In the genomic region with DNA sequence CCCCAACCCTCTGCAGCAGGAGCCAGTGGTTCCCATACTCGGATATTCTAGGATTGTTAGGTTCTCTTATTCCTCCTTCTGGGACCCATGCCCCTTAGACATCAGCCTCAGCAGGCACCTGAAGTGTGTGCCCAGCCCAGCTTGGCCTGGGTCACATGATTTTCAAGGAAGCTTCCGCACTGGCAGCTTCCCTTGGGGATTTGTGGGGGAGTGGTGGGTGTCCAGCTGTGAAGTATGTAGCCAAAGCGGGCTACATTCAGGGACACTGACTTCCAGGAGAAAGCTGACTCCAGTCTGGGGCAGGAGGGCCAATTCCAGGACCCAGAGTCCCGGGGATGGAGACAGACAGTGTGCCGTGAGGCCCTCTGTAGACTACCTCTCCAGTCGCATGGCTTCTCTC, we compare ENCODE assay signal across 8 cellular contexts. TPM values are rescaled to one million over a fixed set of nuclear protein-coding genes. Genes with fewer than 3 reads are reported as not detected.
DNase-seq lines count a peak whose midpoint lies in the region; ATAC-seq and TF ChIP-seq lines count a peak whose summit lies in the region.

No MANE protein-coding gene starts in this region.

- H3K4me1 ChIP-seq in tibial nerve, result peaks cover 7 to 69% (median 57%) of the 10 kb centered on the region in 4 donors

- TF ChIP-seq CTCF in GM06990 (IDR thresholded peaks at IDR 0.05; ENCODE audit: insufficient read depth, low read length, poor library complexity, severe bottlenecking) (no peak), tibial nerve (IDR thresholded peaks at IDR 0.05) (no peak)

- no peak for ATAC-seq in activated CD4-positive, CD25-positive, alpha-beta regulatory T cell treated with anti-CD3 and anti-CD28 coated beads, Interleukin-2, amount 50 U/mL, for 24 hours
- no peak for ATAC-seq in GM21528 (IDR thresholded peaks at IDR 0.05; ENCODE audit: low FRiP score, unreplicated experiment)

- H3K27me3 ChIP-seq in GM06990 (replicated peaks; ENCODE audit: control insufficient read depth, insufficient read depth, low read length), result no peaks in the 10 kb centered on the region
- no peaks in the 10 kb centered on the region for H3K27me3 ChIP-seq in tibial nerve

- TF ChIP-seq EP300 in tibial nerve (IDR thresholded peaks at IDR 0.05), result peak in 1 of 2 donors; percentile 25

- DNase-seq in GM06990 (ENCODE audit: extremely low read depth, insufficient read length), result peak; percentile 34
- DNase-seq in NCI-H82 treated with DMSO at 0.1 percent for 48 hours (lab: John Stamatoyannopoulos, UW; ENCODE audit: unreplicated experiment), result peak; percentile 16
- peak; percentile 12 for DNase-seq in central memory CD4-positive, alpha-beta T cell
- peak; percentile 67 for DNase-seq in medulla oblongata (ENCODE audit: extremely low spot score)
- peak in 1 of 2 donors; percentile 17 for DNase-seq in tibial nerve (ENCODE audit: low spot score in 2 of 2)
- DNase-seq in activated gamma-delta T cell treated with Interleukin-2 at 50 U/mL for 16 hours, result no peak

- peak overlapping the region; percentile 93 for H3K4me3 ChIP-seq in GM06990 (replicated peaks; ENCODE audit: low read depth, low read length)
- H3K4me3 ChIP-seq in tibial nerve, result peak overlapping the region; percentile 67 to 96 (median 91)

- peak overlapping the region; percentile 92 to 100 (median 98) for H3K27ac ChIP-seq in tibial nerve

- H3K36me3 ChIP-seq in GM06990 (ENCODE audit: control insufficient read depth, insufficient read depth, low read length) (no peaks in the 10 kb centered on the region; the same call in 1 of the 2 replicates), tibial nerve (no peaks in the 10 kb centered on the region)

- no peak for TF ChIP-seq POLR2A in tibial nerve (IDR thresholded peaks at IDR 0.05)

- no peaks in the 10 kb centered on the region for H3K9me3 ChIP-seq in tibial nerve

- WGBS in tibial nerve, 2 donors, result 0 to 9% methylated on average over 5 of the region's 6 CpGs

RNA-seq across cellular contexts. Expression of a gene that starts 1.3 kb away (rescaled TPM):
- 10 to 100 TPM; 37.0 to 50.7 (median 45.8) TPM for total RNA-seq in tibial nerve

RNA-seq across cellular contexts. Expression of a gene that starts 14.0 kb away (rescaled TPM):
- total RNA-seq in tibial nerve, result 10 to 100 TPM; 10.1 to 26.4 (median 18.7) TPM

RNA-seq across cellular contexts. Expression of a gene that starts 33.3 kb away (rescaled TPM):
- total RNA-seq in tibial nerve, result 10 to 100 TPM; 31.2 to 58.2 (median 51.4) TPM

RNA-seq across cellular contexts. Expression of a gene that starts 53.7 kb away (rescaled TPM):
- total RNA-seq in tibial nerve, result 10 to 100 TPM; 33.5 to 36.5 (median 34.8) TPM
